ENCODE assay signal across 20 cellular contexts in genomic region chr1:53069663-53070327, GRCh38. TPM values are rescaled to one million over a fixed set of nuclear protein-coding genes. Genes with fewer than 3 reads are reported as not detected.
DNase-seq lines count a peak whose midpoint lies in the region; ATAC-seq and TF ChIP-seq lines count a peak whose summit lies in the region.
"Had no signal": no experiment of that assay in that cellular context is flagged by ENCODE, and none has a peak within 500 bp of the region (broad histone marks: within the 10 kb centered on the region; RNA-seq: fewer than 3 reads in every experiment).

No MANE protein-coding gene starts in this region.

- H3K4me3 Mint-ChIP-seq in stimulated activated naive CD8-positive, alpha-beta T cell treated with anti-CD3 and anti-CD28 coated beads, Interleukin-15, amount 100 ng/mL, for 72 hours = no peak overlapping the region
- H3K4me3 Mint-ChIP-seq in nephron progenitor cell = no peak overlapping the region
- H3K4me3 Mint-ChIP-seq: activated CD4-positive, alpha-beta T cell treated with anti-CD3 and anti-CD28 coated beads, Interleukin-2, amount 10 ng/mL, durations not matched to agents 24 days and 14 days; activated T-helper 1 cell treated with anti-CD3 and anti-CD28 coated beads, Interleukin-12 subunit alpha, Interleukin-12 subunit beta, Interleukin-2, Interleukin-4 antibody, amounts not matched to agents 30 ng/mL and 10 ng/mL and 1 ng/mL, durations not matched to agents 14 hours and 24 hours and 36 hours had no signal

- H3K36me3 Mint-ChIP-seq in nephron progenitor cell (ENCODE audit: low read depth) = no peaks in the 10 kb centered on the region

- peak; percentile 26 for ATAC-seq in stimulated activated naive CD8-positive, alpha-beta T cell treated with anti-CD3 and anti-CD28 coated beads, Interleukin-15, amount 100 ng/mL, for 72 hours
- no peak for ATAC-seq in stimulated activated naive CD8-positive, alpha-beta T cell treated with anti-CD3 and anti-CD28 coated beads, Interleukin-15, Interleukin-2, amounts not matched to agents 100 U/mL and 50 U/mL, for 24 hours
- no peak for ATAC-seq in aorta (ENCODE audit: low FRiP score)
- no peak for ATAC-seq in GM21786 (IDR thresholded peaks at IDR 0.05; ENCODE audit: unreplicated experiment)
- ATAC-seq: mucosa of descending colon had no signal

- H3K4me1 ChIP-seq in aorta (ENCODE audit: control insufficient read depth in 1 of 2, insufficient read depth in 2 of 2, low read length in 2 of 2) = no peaks in the 10 kb centered on the region
- no peaks in the 10 kb centered on the region for H3K4me1 ChIP-seq in effector memory CD4-positive, alpha-beta T cell (ENCODE audit: control insufficient read depth, insufficient read depth, low read length, poor library complexity, severe bottlenecking)
- H3K4me1 ChIP-seq: adrenal gland had no signal

- 92 to 95% methylated on average over 31 of the region's 31 CpGs for WGBS in aorta, 2 donors

- TF ChIP-seq CTCF in coronary artery (IDR thresholded peaks at IDR 0.05) (no peak), nephron progenitor cell (IDR thresholded peaks at IDR 0.05) (no peak)

- H3K9me3 Mint-ChIP-seq in stimulated activated naive CD8-positive, alpha-beta T cell treated with anti-CD3 and anti-CD28 coated beads, Interleukin-15, amount 100 ng/mL, for 72 hours = no peaks in the 10 kb centered on the region
- no peaks in the 10 kb centered on the region for H3K9me3 Mint-ChIP-seq in nephron progenitor cell
- H3K9me3 Mint-ChIP-seq: activated CD4-positive, alpha-beta T cell treated with anti-CD3 and anti-CD28 coated beads, Interleukin-2, amount 10 ng/mL, durations not matched to agents 24 days and 14 days; activated T-helper 1 cell treated with anti-CD3 and anti-CD28 coated beads, Interleukin-12 subunit alpha, Interleukin-12 subunit beta, Interleukin-2, Interleukin-4 antibody, amounts not matched to agents 30 ng/mL and 10 ng/mL and 1 ng/mL, durations not matched to agents 14 hours and 24 hours and 36 hours had no signal

- no peaks in the 10 kb centered on the region for H3K9me3 ChIP-seq in aorta (ENCODE audit: control insufficient read depth, low read length)
- no peaks in the 10 kb centered on the region for H3K9me3 ChIP-seq in effector memory CD4-positive, alpha-beta T cell (ENCODE audit: control insufficient read depth, low read length)
- H3K9me3 ChIP-seq: adrenal gland, mucosa of descending colon, thoracic aorta had no signal

- no peak for DNase-seq in stimulated activated naive CD8-positive, alpha-beta T cell treated with anti-CD3 and anti-CD28 coated beads, Interleukin-15, amount 100 ng/mL, for 72 hours
- DNase-seq in stimulated activated naive CD8-positive, alpha-beta T cell treated with anti-CD3 and anti-CD28 coated beads, Interleukin-15, Interleukin-2, amounts not matched to agents 100 U/mL and 50 U/mL, for 24 hours = no peak
- DNase-seq in coronary artery (ENCODE audit: low spot score) (peak; percentile 66), nephron progenitor cell (peak; percentile 2), aorta (peak; percentile 41 to 63), GDM1 (lab: John Stamatoyannopoulos, UW) (no peak)
- DNase-seq in effector memory CD4-positive, alpha-beta T cell = no peak
- DNase-seq: activated CD4-positive, alpha-beta T cell treated with anti-CD3 and anti-CD28 coated beads, Interleukin-2, amount 10 ng/mL, durations not matched to agents 24 days and 14 days; caudate nucleus; NCI-H187 treated with DMSO at 0.1 percent for 48 hours; NCI-H510A; nucleus accumbens; stimulated activated CD4-positive, alpha-beta T cell treated with anti-CD3 and anti-CD28 coated beads, Interleukin-4, amount 100 ng/mL, for 24 hours had no signal

- intact Hi-C loops in aorta (cut with DNase I) = loop anchor here in 1 of 2 donors (10.0 kb wide), 1 partner anchor 105 kb away; no protein-coding TSS in a partner anchor

- H3K27ac ChIP-seq in coronary artery = no peak overlapping the region
- H3K27ac ChIP-seq in aorta (ENCODE audit: low read depth in 1 of 2, low read length in 2 of 2) = no peak overlapping the region
- H3K27ac ChIP-seq in effector memory CD4-positive, alpha-beta T cell (ENCODE audit: insufficient read depth, low read length, poor library complexity, severe bottlenecking) = no peak overlapping the region
- H3K27ac ChIP-seq: adrenal gland, hepatocyte, thoracic aorta had no signal

- H3K27me3 Mint-ChIP-seq in stimulated activated naive CD8-positive, alpha-beta T cell treated with anti-CD3 and anti-CD28 coated beads, Interleukin-15, amount 100 ng/mL, for 72 hours = peaks cover 12% of the 10 kb centered on the region
- peaks cover 21% of the 10 kb centered on the region for H3K27me3 Mint-ChIP-seq in nephron progenitor cell (ENCODE audit: low read depth, poor library complexity)

- no peaks in the 10 kb centered on the region for H3K36me3 ChIP-seq in aorta (ENCODE audit: control insufficient read depth in 1 of 2, insufficient read depth in 2 of 2, low read length in 1 of 2)
- H3K36me3 ChIP-seq in effector memory CD4-positive, alpha-beta T cell (ENCODE audit: control insufficient read depth, insufficient read depth, low read length) = no peaks in the 10 kb centered on the region
- H3K36me3 ChIP-seq: adrenal gland, thoracic aorta had no signal

- H3K27ac Mint-ChIP-seq in stimulated activated naive CD8-positive, alpha-beta T cell treated with anti-CD3 and anti-CD28 coated beads, Interleukin-15, amount 100 ng/mL, for 72 hours = no peak overlapping the region
- no peak overlapping the region for H3K27ac Mint-ChIP-seq in nephron progenitor cell
- H3K27ac Mint-ChIP-seq: activated CD4-positive, alpha-beta T cell treated with anti-CD3 and anti-CD28 coated beads, Interleukin-2, amount 10 ng/mL, durations not matched to agents 24 days and 14 days; activated T-helper 1 cell treated with anti-CD3 and anti-CD28 coated beads, Interleukin-12 subunit alpha, Interleukin-12 subunit beta, Interleukin-2, Interleukin-4 antibody, amounts not matched to agents 30 ng/mL and 10 ng/mL and 1 ng/mL, durations not matched to agents 14 hours and 24 hours and 36 hours had no signal

- H3K4me3 ChIP-seq in coronary artery (no peak overlapping the region), aorta (ENCODE audit: low read length in 2 of 2) (no peak overlapping the region)
- no peak overlapping the region for H3K4me3 ChIP-seq in effector memory CD4-positive, alpha-beta T cell (ENCODE audit: insufficient read depth, low read depth, low read length, poor library complexity, severe bottlenecking)
- H3K4me3 ChIP-seq: adrenal gland, hepatocyte, mucosa of descending colon, thoracic aorta had no signal

- H3K4me1 Mint-ChIP-seq in stimulated activated naive CD8-positive, alpha-beta T cell treated with anti-CD3 and anti-CD28 coated beads, Interleukin-15, amount 100 ng/mL, for 72 hours = no peaks in the 10 kb centered on the region
- H3K4me1 Mint-ChIP-seq in nephron progenitor cell = peaks cover 10% of the 10 kb centered on the region
- H3K4me1 Mint-ChIP-seq: activated CD4-positive, alpha-beta T cell treated with anti-CD3 and anti-CD28 coated beads, Interleukin-2, amount 10 ng/mL, durations not matched to agents 24 days and 14 days had no signal

- no peaks in the 10 kb centered on the region for H3K27me3 ChIP-seq in aorta (ENCODE audit: control insufficient read depth in 1 of 2, insufficient read depth in 2 of 2, low read length in 1 of 2)
- no peaks in the 10 kb centered on the region for H3K27me3 ChIP-seq in effector memory CD4-positive, alpha-beta T cell (replicated peaks; ENCODE audit: control insufficient read depth, insufficient read depth, low read length, poor library complexity, severe bottlenecking)
- H3K27me3 ChIP-seq: adrenal gland, hepatocyte had no signal

RNA-seq across cellular contexts. Expression of gene PODN, which starts 7.8 kb away (rescaled TPM):
- total RNA-seq in aorta = 100 to 1,000 TPM in 1 of 2 donors, 10 to 100 TPM in 1; 54.8 to 152 TPM
- 10 to 100 TPM; 14.3 to 52.9 TPM for polyA plus RNA-seq in aorta
- total RNA-seq: activated CD4-positive, alpha-beta T cell treated with anti-CD3 and anti-CD28 coated beads, Interleukin-2, amount 10 ng/mL, durations not matched to agents 24 days and 14 days; activated T-helper 1 cell treated with anti-CD3 and anti-CD28 coated beads, Interleukin-12 subunit alpha, Interleukin-12 subunit beta, Interleukin-2, Interleukin-4 antibody, amounts not matched to agents 30 ng/mL and 10 ng/mL and 1 ng/mL, durations not matched to agents 14 hours and 24 hours and 36 hours had no signal
- polyA plus RNA-seq: keratinocyte had no signal

Comparison
In these comparisons a context has a peak if more than half of its experiments do, and no peak if none do; other contexts are left out.
1. DNase-seq: peak in coronary artery (single experiment), nephron progenitor cell (single experiment) and aorta (2 of 2); none in stimulated activated naive CD8-positive, alpha-beta T cell treated with anti-CD3 and anti-CD28 coated beads, Interleukin-15, amount 100 ng/mL, for 72 hours (0 of 2), stimulated activated naive CD8-positive, alpha-beta T cell treated with anti-CD3 and anti-CD28 coated beads, Interleukin-15, Interleukin-2, amounts not matched to agents 100 U/mL and 50 U/mL, for 24 hours (single experiment), effector memory CD4-positive, alpha-beta T cell (0 of 3) and GDM1 (single experiment).